Comparison of ENCODE assay signal across 8 cellular contexts in the genomic region with DNA sequence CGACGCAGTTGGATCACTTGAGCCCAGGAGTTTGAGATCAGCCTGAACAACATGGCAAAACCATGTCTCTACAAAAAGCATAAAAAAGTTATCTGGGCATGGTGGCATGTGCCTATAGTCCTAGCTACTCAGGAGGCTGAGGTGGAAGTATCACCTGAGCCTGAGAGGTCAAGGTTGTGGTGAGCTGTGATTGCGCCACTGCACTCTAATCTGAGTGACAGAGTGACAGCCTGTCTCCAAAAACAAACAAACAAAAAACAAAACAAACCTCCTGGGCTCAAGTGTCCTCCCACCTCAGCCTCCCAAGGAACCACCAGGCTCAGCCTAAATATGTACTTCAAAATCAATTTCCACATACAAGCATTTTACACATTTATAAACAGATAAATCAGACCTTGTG.
"Had no signal": no experiment of that assay in that cellular context is flagged by ENCODE, and none has a peak within 500 bp of the region (broad histone marks: within the 10 kb centered on the region; RNA-seq: fewer than 3 reads in every experiment).

No MANE protein-coding gene starts in this region.

- H3K4me2 ChIP-seq: GM23338, KMS-11 had no signal

- H2AFZ ChIP-seq: GM23338 had no signal

- DNase-seq: H9, HCEC 1CT, Karpas-422 had no signal

- H3K9ac ChIP-seq: KMS-11 had no signal

- FAIRE-seq: H1, H54, HTR-8/SVneo had no signal

- H3K4me3 ChIP-seq: GM23338 had no signal

- ATAC-seq: GM23338 had no signal

- H3K27ac ChIP-seq: KMS-11 had no signal
